19 cellular contexts compared by ENCODE assay signal in the genomic region with DNA sequence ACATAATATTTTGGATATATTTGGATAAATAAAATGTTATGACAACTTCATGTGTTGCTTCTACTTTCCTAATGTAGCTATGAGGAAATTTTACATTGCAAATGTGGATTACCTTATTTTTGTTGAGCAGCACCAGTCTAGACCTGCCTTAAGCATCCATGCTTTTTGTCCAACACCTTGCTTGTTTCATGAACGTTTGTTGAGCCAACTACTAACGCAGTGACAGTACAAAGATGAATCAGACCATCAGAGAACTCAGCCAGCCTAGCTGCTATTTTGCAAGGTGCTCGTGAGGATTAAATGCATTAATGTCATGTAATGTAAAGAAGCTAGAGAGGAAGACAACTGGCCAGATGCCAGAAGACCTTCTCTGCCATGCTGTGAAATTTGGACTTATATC. TPM values are rescaled to one million over a fixed set of nuclear protein-coding genes. Genes with fewer than 3 reads are reported as not detected.
DNase-seq lines count a peak whose midpoint lies in the region; ATAC-seq, FAIRE-seq and TF ChIP-seq lines count a peak whose summit lies in the region.
"Had no signal": no experiment of that assay in that cellular context is flagged by ENCODE, and none has a peak within 500 bp of the region (broad histone marks: within the 10 kb centered on the region; RNA-seq: fewer than 3 reads in every experiment).

No MANE protein-coding gene starts in this region.

- peaks cover 32% of the 10 kb centered on the region for H3K4me1 Mint-ChIP-seq in CD8-positive, alpha-beta T cell (ENCODE audit: low read depth)
- peaks cover 30% of the 10 kb centered on the region for H3K4me1 Mint-ChIP-seq in activated CD4-positive, alpha-beta memory T cell treated with anti-CD3 and anti-CD28 coated beads for 36 hours (ENCODE audit: low read depth)
- H3K4me1 Mint-ChIP-seq: nephron had no signal

- FAIRE-seq in kidney (lab: Jason Lieb, UNC) = no peak

- peaks cover 7% of the 10 kb centered on the region for H3K4me1 ChIP-seq in CD8-positive, alpha-beta T cell (ENCODE audit: insufficient read depth, low read length)
- H3K4me1 ChIP-seq in foreskin keratinocyte (peaks cover 8% of the 10 kb centered on the region), left lung (peaks cover 4 to 23% of the 10 kb centered on the region in 2 donors), kidney (ENCODE audit: control insufficient read depth in 1 of 2, insufficient read depth in 1 of 2, low read depth in 1 of 2, low read length in 2 of 2) (peaks cover 9 to 10% of the 10 kb centered on the region in 2 donors), esophagus squamous epithelium (peaks cover 18 to 55% (median 25%) of the 10 kb centered on the region in 3 donors)

- TF ChIP-seq CTCF in CD8-positive, alpha-beta T cell (IDR thresholded peaks at IDR 0.05) = no peak
- TF ChIP-seq CTCF in foreskin keratinocyte (conservative IDR thresholded peaks at IDR 0.05) = no peak
- TF ChIP-seq CTCF in left lung (IDR thresholded peaks at IDR 0.05) = no peak
- TF ChIP-seq CTCF in kidney (IDR thresholded peaks at IDR 0.05; ENCODE audit: borderline replicate concordance, extremely low read depth, insufficient read depth) = no peak
- TF ChIP-seq CTCF in esophagus squamous epithelium (IDR thresholded peaks at IDR 0.05) = no peak

- no peak for ATAC-seq in CD8-positive, alpha-beta T cell
- ATAC-seq in foreskin keratinocyte (peak; percentile 11), left lung (no peak)
- ATAC-seq: Right ventricle myocardium inferior had no signal

- CTCF ChIA-PET in CD8-positive, alpha-beta T cell (lab: Charles Lee) = interaction anchor here (1.3 to 2.6 kb wide), 5 partner anchors 11 to 38 kb away, joined by 3 to 10 read pairs (median 5); no protein-coding TSS in a partner anchor
- CTCF ChIA-PET in activated CD4-positive, alpha-beta memory T cell treated with anti-CD3 and anti-CD28 coated beads for 36 hours (lab: Charles Lee) = interaction anchor here (1.0 to 1.2 kb wide), 3 partner anchors 11 to 150 kb away, joined by 3 to 4 read pairs (median 3); no protein-coding TSS in a partner anchor

- H3K27ac ChIP-seq in CD8-positive, alpha-beta T cell (ENCODE audit: low read depth, low read length) = no peak overlapping the region
- no peak overlapping the region for H3K27ac ChIP-seq in foreskin keratinocyte
- no peak overlapping the region for H3K27ac ChIP-seq in left lung
- H3K27ac ChIP-seq in kidney (ENCODE audit: low read depth in 2 of 2, low read length in 2 of 2) = no peak overlapping the region
- H3K27ac ChIP-seq in esophagus squamous epithelium = peak overlapping the region in 2 of 4 donors; percentile 85 to 92
- H3K27ac ChIP-seq: brain microvascular endothelial cell had no signal

- peak overlapping the region; percentile 38 for H3K4me3 Mint-ChIP-seq in CD8-positive, alpha-beta T cell
- H3K4me3 Mint-ChIP-seq in activated CD4-positive, alpha-beta memory T cell treated with anti-CD3 and anti-CD28 coated beads for 36 hours = peak overlapping the region; percentile 25
- H3K4me3 Mint-ChIP-seq: nephron had no signal

- no peak overlapping the region for H3K4me3 ChIP-seq in CD8-positive, alpha-beta T cell (ENCODE audit: low read depth, low read length)
- H3K4me3 ChIP-seq in left lung = no peak overlapping the region
- H3K4me3 ChIP-seq in kidney (ENCODE audit: low read length in 2 of 2) = no peak overlapping the region
- H3K4me3 ChIP-seq in esophagus squamous epithelium = peak overlapping the region in 2 of 4 donors; percentile 68 to 95

- POLR2A ChIA-PET in CD8-positive, alpha-beta T cell (lab: Charles Lee) = interaction anchor here (2.2 kb wide), 1 partner anchor 9 kb away, joined by 11 read pairs; no protein-coding TSS in a partner anchor
- POLR2A ChIA-PET in activated CD4-positive, alpha-beta memory T cell treated with anti-CD3 and anti-CD28 coated beads for 36 hours (lab: Charles Lee) = interaction anchor here (1.3 kb wide), 1 partner anchor 23 kb away, joined by 4 read pairs; no protein-coding TSS in a partner anchor

- H3K27me3 Mint-ChIP-seq in CD8-positive, alpha-beta T cell (ENCODE audit: low read depth) = no peaks in the 10 kb centered on the region
- no peaks in the 10 kb centered on the region for H3K27me3 Mint-ChIP-seq in activated CD4-positive, alpha-beta memory T cell treated with anti-CD3 and anti-CD28 coated beads for 36 hours

- whole genome bisulfite sequencing in esophagus squamous epithelium, 2 donors = 41 to 60% methylated on average over 3 of the region's 3 CpGs

- no peak overlapping the region for H3K27ac Mint-ChIP-seq in CD8-positive, alpha-beta T cell
- H3K27ac Mint-ChIP-seq in activated CD4-positive, alpha-beta memory T cell treated with anti-CD3 and anti-CD28 coated beads for 36 hours = no peak overlapping the region
- H3K27ac Mint-ChIP-seq: nephron had no signal

- DNase-seq in DMS53 (lab: John Stamatoyannopoulos, UW) (peak; percentile 34), DMS53 treated with DMSO at 0.1 percent for 48 hours (lab: John Stamatoyannopoulos, UW; ENCODE audit: unreplicated experiment) (no peak), foreskin keratinocyte (peak; percentile 58 to 77), left lung (no peak), kidney (no peak), esophagus squamous epithelium (lab: John Stamatoyannopoulos, UW) (no peak)
- no peak for DNase-seq in CD8-positive, alpha-beta T cell
- no peak for DNase-seq in activated CD4-positive, alpha-beta memory T cell treated with anti-CD3 and anti-CD28 coated beads for 36 hours
- DNase-seq: 8988T; activated CD4-positive, alpha-beta T cell treated with anti-CD3 and anti-CD28 coated beads, Interleukin-2, amount 50 U/mL, for 4 hours; activated naive CD4-positive, alpha-beta T cell; brain microvascular endothelial cell; effector CD4-positive, alpha-beta T cell; GF-D8; left ventricle myocardium inferior; NCI-H187; NCI-H526 had no signal

- no peaks in the 10 kb centered on the region for H3K36me3 Mint-ChIP-seq in CD8-positive, alpha-beta T cell
- H3K36me3 Mint-ChIP-seq in activated CD4-positive, alpha-beta memory T cell treated with anti-CD3 and anti-CD28 coated beads for 36 hours = peaks cover 8% of the 10 kb centered on the region

- TF ChIP-seq POLR2A in esophagus squamous epithelium (IDR thresholded peaks at IDR 0.05) = no peak

- H3K9me3 ChIP-seq in CD8-positive, alpha-beta T cell (ENCODE audit: low read length) = no peaks in the 10 kb centered on the region
- H3K9me3 ChIP-seq in left lung = no peaks in the 10 kb centered on the region
- H3K9me3 ChIP-seq in kidney (ENCODE audit: control insufficient read depth in 1 of 2, low read length in 2 of 2) = no peaks in the 10 kb centered on the region
- H3K9me3 ChIP-seq in esophagus squamous epithelium = no peaks in the 10 kb centered on the region
- H3K9me3 ChIP-seq: left ventricle myocardium inferior had no signal

- H3K9ac ChIP-seq in kidney (ENCODE audit: low read length in 2 of 2) = no peak overlapping the region

- H3K9me3 Mint-ChIP-seq in CD8-positive, alpha-beta T cell = no peaks in the 10 kb centered on the region
- no peaks in the 10 kb centered on the region for H3K9me3 Mint-ChIP-seq in activated CD4-positive, alpha-beta memory T cell treated with anti-CD3 and anti-CD28 coated beads for 36 hours

- intact Hi-C loops in CD8-positive, alpha-beta T cell (cut with DNase I, micrococcal nuclease) = no loop called here
- intact Hi-C loops in activated CD4-positive, alpha-beta memory T cell treated with anti-CD3 and anti-CD28 coated beads for 36 hours (cut with micrococcal nuclease) = loop anchor here (1.0 kb wide), 1 partner anchor 7 kb away; no protein-coding TSS in a partner anchor
- intact Hi-C loops in left lung (cut with DNase I) = no loop called here
- intact Hi-C loops in kidney (cut with DNase I) = no loop called here
- intact Hi-C loops in esophagus squamous epithelium (cut with DNase I) = no loop called here

- no peaks in the 10 kb centered on the region for H3K27me3 ChIP-seq in CD8-positive, alpha-beta T cell (ENCODE audit: insufficient read depth, low read length)
- H3K27me3 ChIP-seq in foreskin keratinocyte (no peaks in the 10 kb centered on the region), left lung (peaks cover 0 to 17% of the 10 kb centered on the region in 2 donors), esophagus squamous epithelium (no peaks in the 10 kb centered on the region)
- H3K27me3 ChIP-seq: brain microvascular endothelial cell had no signal

- no peaks in the 10 kb centered on the region for H3K36me3 ChIP-seq in CD8-positive, alpha-beta T cell (ENCODE audit: insufficient read depth, low read length)
- no peaks in the 10 kb centered on the region for H3K36me3 ChIP-seq in left lung
- H3K36me3 ChIP-seq in kidney (ENCODE audit: control insufficient read depth in 1 of 2, insufficient read depth in 2 of 2, low read length in 2 of 2) = no peaks in the 10 kb centered on the region
- peaks cover 0 to 16% (median 0%) of the 10 kb centered on the region in 3 donors for H3K36me3 ChIP-seq in esophagus squamous epithelium
- H3K36me3 ChIP-seq: left ventricle myocardium inferior had no signal

RNA-seq across cellular contexts. Expression of a gene that starts 1.1 kb away (rescaled TPM):
- under 1 TPM; 0.16 to 0.44 TPM for total RNA-seq in CD8-positive, alpha-beta T cell
- total RNA-seq in activated CD4-positive, alpha-beta memory T cell treated with anti-CD3 and anti-CD28 coated beads for 36 hours = 10 to 100 TPM; 11.8 to 14.7 TPM
- total RNA-seq in foreskin keratinocyte (7.3 and 8.5 TPM in 2 replicates), left lung (10 to 100 TPM in 1 of 2 donors, 1 to 10 TPM in 1; 8.4 to 12.4 TPM), kidney (16.1 TPM), esophagus squamous epithelium (10 to 100 TPM; 12.5 to 24.0 (median 14.9) TPM)
- polyA plus RNA-seq in foreskin keratinocyte (0.18 and 0.39 TPM in 2 replicates), kidney (ENCODE audit: insufficient read depth, low read depth, low replicate concordance) (0.37 TPM)

RNA-seq across cellular contexts. Expression of a gene that starts 55.7 kb away (rescaled TPM):
- total RNA-seq in CD8-positive, alpha-beta T cell = under 1 TPM in 1 of 2 experiments, not detected in 1; 0.06 TPM
- under 1 TPM; 0.85 to 0.95 TPM for total RNA-seq in activated CD4-positive, alpha-beta memory T cell treated with anti-CD3 and anti-CD28 coated beads for 36 hours
- total RNA-seq in foreskin keratinocyte = 4.9 and 5.1 TPM in 2 replicates
- polyA plus RNA-seq in foreskin keratinocyte = 1.1 and 1.2 TPM in 2 replicates
- 1 to 10 TPM; 4.1 to 4.8 TPM for total RNA-seq in left lung
- total RNA-seq in kidney = 10.1 TPM
- polyA plus RNA-seq in kidney (ENCODE audit: insufficient read depth, low read depth, low replicate concordance) = 1.8 TPM
- 1 to 10 TPM in 1 of 4 donors, under 1 TPM in 3; 0.11 to 2.1 (median 0.28) TPM for total RNA-seq in esophagus squamous epithelium

Comparison
In these comparisons a context has a peak if more than half of its experiments do, and no peak if none do; other contexts are left out.
1. DNase-seq: peak in DMS53 (single experiment) and foreskin keratinocyte (2 of 2); none in DMS53 treated with DMSO at 0.1 percent for 48 hours (single experiment), CD8-positive, alpha-beta T cell (0 of 7), activated CD4-positive, alpha-beta memory T cell treated with anti-CD3 and anti-CD28 coated beads for 36 hours (single experiment), left lung (0 of 2), kidney (single experiment) and esophagus squamous epithelium (single experiment).